1 cellular context compared by ENCODE assay signal in genomic region chr3:40452562-40452875, GRCh38.
TF ChIP-seq lines count a peak whose summit lies in the region.

No MANE protein-coding gene starts in this region.

TF ChIP-seq in HepG2, 621 proteins besides CTCF, POLR2A, EP300 and RAD21:
- TF ChIP-seq MEIS2 (CRISPR knock-in tag; IDR thresholded peaks at IDR 0.05), result 0 out of 2 replicates have a peak, but pooled peaks have one; percentile 22
- peak; percentile 10; the same call in 1 of the 2 replicates for TF ChIP-seq FOXJ3 (CRISPR knock-in tag; IDR thresholded peaks at IDR 0.05; ENCODE audit: borderline replicate concordance)
- peak; percentile 80; the same call in 1 of the 2 replicates for TF ChIP-seq ZFP36L1 (CRISPR knock-in tag; IDR thresholded peaks at IDR 0.05)
- peak; percentile 7; the same call in 1 of the 2 replicates for TF ChIP-seq TFE3 (CRISPR knock-in tag; IDR thresholded peaks at IDR 0.05)
- TF ChIP-seq THAP8 (CRISPR knock-in tag; IDR thresholded peaks at IDR 0.05; ENCODE audit: borderline replicate concordance), result 0 out of 2 replicates have a peak, but pooled peaks have one; percentile 14
- peak; percentile 60; the same call in 1 of the 2 replicates for TF ChIP-seq CENPT (CRISPR knock-in tag; IDR thresholded peaks at IDR 0.05; ENCODE audit: low read depth)
- no peak for TF ChIP-seq ZNF331 (CRISPR knock-in tag; IDR thresholded peaks at IDR 0.05)
- no peak for TF ChIP-seq ZNF260 (CRISPR knock-in tag; IDR thresholded peaks at IDR 0.05; ENCODE audit: borderline replicate concordance, low read depth)
- no peak for TF ChIP-seq PHF5A (CRISPR knock-in tag; IDR thresholded peaks at IDR 0.05; ENCODE audit: low read depth, unreplicated experiment)
- TF ChIP-seq GABPB1 (CRISPR knock-in tag; IDR thresholded peaks at IDR 0.05), result no peak
- peak; percentile 74; the same call in 1 of the 2 replicates for TF ChIP-seq ZSCAN21 (CRISPR knock-in tag; IDR thresholded peaks at IDR 0.05; ENCODE audit: borderline replicate concordance)
- peak; percentile 81; the same call in 1 of the 2 replicates for TF ChIP-seq ZNF333 (CRISPR knock-in tag; IDR thresholded peaks at IDR 0.05; ENCODE audit: borderline replicate concordance)
- TF ChIP-seq NFAT5 (CRISPR knock-in tag; IDR thresholded peaks at IDR 0.05), result peak; percentile 85; the same call in 1 of the 2 replicates
- TF ChIP-seq NR0B2 (CRISPR knock-in tag; IDR thresholded peaks at IDR 0.05), result 0 out of 2 replicates have a peak, but pooled peaks have one; percentile 59
- 0 out of 2 replicates have a peak, but pooled peaks have one; percentile 23 for TF ChIP-seq CAMTA2 (CRISPR knock-in tag; IDR thresholded peaks at IDR 0.05; ENCODE audit: borderline replicate concordance)
- 0 out of 2 replicates have a peak, but pooled peaks have one; percentile 42 for TF ChIP-seq ZNF670 (CRISPR knock-in tag; IDR thresholded peaks at IDR 0.05; ENCODE audit: borderline replicate concordance)
- no peak for TF ChIP-seq MIER3 (CRISPR knock-in tag; IDR thresholded peaks at IDR 0.05; ENCODE audit: borderline replicate concordance)
- TF ChIP-seq TEAD3 (CRISPR knock-in tag; optimal IDR thresholded peaks at IDR 0.05; ENCODE audit: borderline replicate concordance), result no peak
- TF ChIP-seq ZNF224 (CRISPR knock-in tag; IDR thresholded peaks at IDR 0.05), result 0 out of 2 replicates have a peak, but pooled peaks have one; percentile 33
- peak; percentile 22; the same call in 1 of the 2 replicates for TF ChIP-seq TFAP4 (IDR thresholded peaks at IDR 0.05; ENCODE audit: borderline replicate concordance, low read depth)
- no peak for TF ChIP-seq GPBP1L1 (CRISPR knock-in tag; IDR thresholded peaks at IDR 0.05)
